Comparison of ENCODE assay signal across 32 cellular contexts in genomic region chr3:9875448-9875847, GRCh38. TPM values are rescaled to one million over a fixed set of nuclear protein-coding genes. Genes with fewer than 3 reads are reported as not detected.
DNase-seq lines count a peak whose midpoint lies in the region; ATAC-seq lines count a peak whose summit lies in the region.
"Had no signal": no experiment of that assay in that cellular context is flagged by ENCODE, and none has a peak within 500 bp of the region (broad histone marks: within the 10 kb centered on the region; RNA-seq: fewer than 3 reads in every experiment).

No MANE protein-coding gene starts in this region.

- no peak overlapping the region for H3K27ac ChIP-seq in CD8-positive, alpha-beta memory T cell (ENCODE audit: low read depth, low read length)
- H3K27ac ChIP-seq: hepatocyte, neutrophil, prostate gland, SK-N-MC, tibial artery had no signal

- H3K4me1 Mint-ChIP-seq in CD8-positive, alpha-beta memory T cell = no peaks in the 10 kb centered on the region
- H3K4me1 Mint-ChIP-seq: memory B cell; stimulated activated naive CD8-positive, alpha-beta T cell treated with anti-CD3 and anti-CD28 coated beads, Interleukin-15, amount 100 ng/mL, for 72 hours had no signal

- H3K36me3 Mint-ChIP-seq in CD8-positive, alpha-beta memory T cell = no peaks in the 10 kb centered on the region
- H3K36me3 Mint-ChIP-seq: memory B cell had no signal

- POLR2A ChIA-PET in CD8-positive, alpha-beta memory T cell (lab: Charles Lee) = interaction anchor here (0.6 kb wide), 1 partner anchor 83 kb away, joined by 3 read pairs; the partner anchor contains the start of gene TADA3

- no peak overlapping the region for H3K4me3 Mint-ChIP-seq in CD8-positive, alpha-beta memory T cell
- H3K4me3 Mint-ChIP-seq: activated T-cell treated with anti-CD3 and anti-CD28 coated beads, Interleukin-2, amount 50 U/mL, for 24 hours; effector memory CD8-positive, alpha-beta T cell; HFFc6; memory B cell; stimulated activated naive CD8-positive, alpha-beta T cell treated with anti-CD3 and anti-CD28 coated beads, Interleukin-15, amount 100 ng/mL, for 72 hours had no signal

- no peaks in the 10 kb centered on the region for H3K4me1 ChIP-seq in CD8-positive, alpha-beta memory T cell (ENCODE audit: insufficient read depth, low read length)
- H3K4me1 ChIP-seq: BE2C, breast epithelium, prostate gland, tibial artery had no signal

- H3K36me3 ChIP-seq in CD8-positive, alpha-beta memory T cell (ENCODE audit: insufficient read depth, low read length) = no peaks in the 10 kb centered on the region
- H3K36me3 ChIP-seq: BE2C, breast epithelium, neutrophil, prostate gland, tibial artery had no signal

- in situ Hi-C loops in G401 (cut with HindIII; ENCODE audit: low sequenced_read_pairs) = no loop called here

- CTCF ChIA-PET in CD8-positive, alpha-beta memory T cell (lab: Charles Lee) = no interaction called here

- H3K4me3 ChIP-seq in CD8-positive, alpha-beta memory T cell (ENCODE audit: low read length) = no peak overlapping the region
- H3K4me3 ChIP-seq: breast epithelium, hepatocyte, prostate gland, SK-N-MC, tibial artery had no signal

- DNase-seq in NCI-H2171 treated with DMSO at 0.1 percent for 48 hours (lab: John Stamatoyannopoulos, UW) = peak; percentile 61
- no peak for DNase-seq in NCI-H2171 (lab: John Stamatoyannopoulos, UW)
- peak; percentile 19 for DNase-seq in NCI-H2196 treated with DMSO at 0.1 percent for 48 hours (lab: John Stamatoyannopoulos, UW; ENCODE audit: unreplicated experiment)
- DNase-seq in SHP77 (lab: John Stamatoyannopoulos, UW) = peak; percentile 23 to 41
- no peak for DNase-seq in G401 (ENCODE audit: low spot score)
- no peak for DNase-seq in CD8-positive, alpha-beta memory T cell
- DNase-seq in NCI-H526 treated with DMSO at 0.1 percent for 48 hours (lab: John Stamatoyannopoulos, UW) = no peak
- DNase-seq: 8988T; activated CD4-positive, alpha-beta T cell treated with anti-CD3 and anti-CD28 coated beads for 4 hours; activated naive CD4-positive, alpha-beta T cell treated with Interleukin-2 at 50 U/mL for 16 hours; activated T-cell treated with anti-CD3 and anti-CD28 coated beads, Interleukin-2, amount 50 U/mL, for 24 hours; amygdala; BE2C; effector memory CD8-positive, alpha-beta T cell; EL; HFFc6; left colon; NCI-H446; RPMI8226; stimulated activated naive CD8-positive, alpha-beta T cell treated with anti-CD3 and anti-CD28 coated beads, Interleukin-15, amount 100 ng/mL, for 72 hours; T-helper 2 cell; tibial artery had no signal

- H3K27me3 Mint-ChIP-seq in CD8-positive, alpha-beta memory T cell = peaks cover 0 to 2% of the 10 kb centered on the region in 2 donors
- H3K27me3 Mint-ChIP-seq: activated T-cell treated with anti-CD3 and anti-CD28 coated beads, Interleukin-2, amount 50 U/mL, for 24 hours had no signal

- H3K9me3 ChIP-seq in CD8-positive, alpha-beta memory T cell (ENCODE audit: low read length) = no peaks in the 10 kb centered on the region
- H3K9me3 ChIP-seq: BE2C, breast epithelium, neutrophil, prostate gland, tibial artery had no signal

- ATAC-seq in HG03135 (IDR thresholded peaks at IDR 0.05; ENCODE audit: unreplicated experiment) = no peak
- ATAC-seq: effector memory CD8-positive, alpha-beta T cell; left colon; stimulated activated naive CD8-positive, alpha-beta T cell treated with anti-CD3 and anti-CD28 coated beads, Interleukin-15, amount 100 ng/mL, for 72 hours had no signal

- no peaks in the 10 kb centered on the region for H3K9me3 Mint-ChIP-seq in CD8-positive, alpha-beta memory T cell
- H3K9me3 Mint-ChIP-seq: activated T-cell treated with anti-CD3 and anti-CD28 coated beads, Interleukin-2, amount 50 U/mL, for 24 hours; effector memory CD8-positive, alpha-beta T cell; HFFc6; memory B cell; stimulated activated naive CD8-positive, alpha-beta T cell treated with anti-CD3 and anti-CD28 coated beads, Interleukin-15, amount 100 ng/mL, for 72 hours had no signal

- no peak overlapping the region for H3K27ac Mint-ChIP-seq in CD8-positive, alpha-beta memory T cell
- H3K27ac Mint-ChIP-seq: activated T-cell treated with anti-CD3 and anti-CD28 coated beads, Interleukin-2, amount 50 U/mL, for 24 hours; HFFc6; memory B cell; stimulated activated naive CD8-positive, alpha-beta T cell treated with anti-CD3 and anti-CD28 coated beads, Interleukin-15, amount 100 ng/mL, for 72 hours had no signal

- H3K27me3 ChIP-seq in CD8-positive, alpha-beta memory T cell (ENCODE audit: insufficient read depth, low read length, poor library complexity, severe bottlenecking) = no peaks in the 10 kb centered on the region
- H3K27me3 ChIP-seq: BE2C, breast epithelium, hepatocyte, neutrophil, tibial artery had no signal

RNA-seq across cellular contexts. Expression of gene CIDEC, which starts 4.6 kb away (rescaled TPM):
- total RNA-seq in G401 (2014; rRNA removed; shearing (Covaris generic)) = not detected in 2 replicates
- total RNA-seq in CD8-positive, alpha-beta memory T cell = not detected
- polyA plus RNA-seq in CD8-positive, alpha-beta memory T cell = not detected
- total RNA-seq: activated CD8-positive, alpha-beta memory T cell treated with anti-CD3 and anti-CD28 coated beads for 36 hours; frontal cortex; HFFc6; M059J had no signal

RNA-seq across cellular contexts. Expression of gene JAGN1, which starts 15.0 kb away (rescaled TPM):
- total RNA-seq in G401 (2014; rRNA removed; shearing (Covaris generic)) = 25.1 and 30.0 TPM in 2 replicates
- 10 to 100 TPM; 55.5 to 59.0 TPM for total RNA-seq in CD8-positive, alpha-beta memory T cell
- 44.4 TPM for polyA plus RNA-seq in CD8-positive, alpha-beta memory T cell

RNA-seq across cellular contexts. Expression of gene IL17RE, which starts 27.2 kb away (rescaled TPM):
- 3.6 and 5.3 TPM in 2 replicates for total RNA-seq in G401 (2014; rRNA removed; shearing (Covaris generic))
- total RNA-seq in CD8-positive, alpha-beta memory T cell = 1 to 10 TPM in 1 of 2 experiments, under 1 TPM in 1; 0.47 to 1.2 TPM
- polyA plus RNA-seq in CD8-positive, alpha-beta memory T cell = 1.2 TPM

RNA-seq across cellular contexts. Expression of gene RPUSD3, which starts 31.6 kb away (rescaled TPM):
- total RNA-seq in G401 (2014; rRNA removed; shearing (Covaris generic)) = 82.7 and 98.7 TPM in 2 replicates
- total RNA-seq in CD8-positive, alpha-beta memory T cell = 10 to 100 TPM; 74.3 to 77.6 TPM
- polyA plus RNA-seq in CD8-positive, alpha-beta memory T cell = 51.8 TPM

RNA-seq across cellular contexts. Expression of gene IL17RC, which starts 41.5 kb away (rescaled TPM):
- 12.2 and 22.5 TPM in 2 replicates for total RNA-seq in G401 (2014; rRNA removed; shearing (Covaris generic))
- under 1 TPM; 0.20 to 0.31 TPM for total RNA-seq in CD8-positive, alpha-beta memory T cell
- 11.0 TPM for polyA plus RNA-seq in CD8-positive, alpha-beta memory T cell

Comparison
In these comparisons a context has a peak if more than half of its experiments do, and no peak if none do; other contexts are left out.
1. DNase-seq: peak in NCI-H2171 treated with DMSO at 0.1 percent for 48 hours (single experiment), NCI-H2196 treated with DMSO at 0.1 percent for 48 hours (single experiment) and SHP77 (2 of 2); none in NCI-H2171 (single experiment), G401 (single experiment), CD8-positive, alpha-beta memory T cell (0 of 5) and NCI-H526 treated with DMSO at 0.1 percent for 48 hours (single experiment).